Comparison of ENCODE assay signal across 8 cellular contexts in the genomic region with DNA sequence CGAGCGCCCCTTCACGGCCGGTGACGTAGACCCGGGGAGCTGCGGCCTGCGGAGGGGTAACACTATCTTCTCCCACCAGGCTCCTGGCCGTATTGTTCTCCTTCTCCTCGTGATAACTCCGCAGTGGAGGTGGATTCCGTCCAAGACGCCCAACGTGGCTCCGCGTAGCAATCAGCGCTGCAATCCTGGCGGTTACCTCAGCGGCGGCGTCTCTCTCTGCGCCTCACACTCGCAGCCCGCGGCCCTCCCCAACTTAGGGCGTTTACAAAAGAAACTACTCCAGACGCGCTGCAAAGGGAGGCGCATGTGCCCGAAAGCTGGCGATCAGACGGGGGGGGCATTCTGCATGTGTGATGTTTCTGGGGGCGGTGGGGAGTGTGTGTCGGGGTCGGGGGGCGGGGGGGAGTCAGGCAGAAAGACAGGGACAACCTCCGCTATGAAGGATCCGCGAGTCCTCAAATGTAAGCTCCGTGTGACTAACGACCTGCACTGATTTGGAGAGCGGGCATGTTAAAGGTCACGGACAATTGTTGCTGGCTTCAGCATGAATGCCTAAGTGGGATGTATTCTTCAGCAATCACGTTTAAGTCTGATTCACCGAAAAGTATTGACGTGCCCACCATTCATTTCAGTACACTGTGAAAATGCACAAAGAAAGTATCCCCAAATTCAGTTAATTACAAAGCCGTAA. TPM values are rescaled to one million over a fixed set of nuclear protein-coding genes. Genes with fewer than 3 reads are reported as not detected.
A peak's percentile ranks its signal among the peaks of the same experiment; 100 is the strongest.
DNase-seq lines count a peak whose midpoint lies in the region; ATAC-seq and TF ChIP-seq lines count a peak whose summit lies in the region.

No MANE protein-coding gene starts in this region.

- no peaks in the 10 kb centered on the region for H3K79me2 ChIP-seq in SK-N-SH (ENCODE audit: insufficient read depth)

- H3K4me3 ChIP-seq in SK-N-SH (ENCODE audit: low read depth in 2 of 2, low read length in 1 of 2), result peak overlapping the region in 1 of 2 experiments; percentile 62; a peak in 2 of 4 replicates
- peak overlapping the region; percentile 69 for H3K4me3 ChIP-seq in brain microvascular endothelial cell (ENCODE audit: low read depth, low read length)

- no peaks in the 10 kb centered on the region for H3K36me3 ChIP-seq in SK-N-SH (replicated peaks in 1 of 2; ENCODE audit: control insufficient read depth in 1 of 2, insufficient read depth in 2 of 2, low read length in 1 of 2)
- no peaks in the 10 kb centered on the region for H3K36me3 ChIP-seq in brain microvascular endothelial cell (replicated peaks)

- in situ Hi-C loops in brain microvascular endothelial cell (cut with HindIII; ENCODE audit: low pct_ligation_motif_present, low sequenced_read_pairs), result no loop called here

- TF ChIP-seq EP300 in SK-N-SH (IDR thresholded peaks at IDR 0.05; ENCODE audit: borderline replicate concordance in 1 of 2, low read depth in 1 of 2, low read length in 1 of 2), result no peak

- no peak overlapping the region for H2AFZ ChIP-seq in SK-N-SH (ENCODE audit: low read depth)

- peak overlapping the region in 1 of 2 experiments; percentile 67; a peak in 1 of 4 replicates for H3K27ac ChIP-seq in SK-N-SH (ENCODE audit: low read depth in 2 of 2, low read length in 1 of 2)
- H3K27ac ChIP-seq in brain microvascular endothelial cell, result no peak overlapping the region

- no peaks in the 10 kb centered on the region for H4K20me1 ChIP-seq in SK-N-SH (ENCODE audit: insufficient read depth)

- no peak overlapping the region for H3K9ac ChIP-seq in SK-N-SH

- ATAC-seq in SK-N-SH treated with all-trans-retinoic acid at 6 μM for 48 hours, result no peak
- ATAC-seq in HG02678 (IDR thresholded peaks at IDR 0.05; ENCODE audit: unreplicated experiment), result no peak
- ATAC-seq in HG03025 (IDR thresholded peaks at IDR 0.05; ENCODE audit: low FRiP score, unreplicated experiment), result no peak

- H3K9me2 ChIP-seq in SK-N-SH, result no peaks in the 10 kb centered on the region

- H3K9me3 ChIP-seq in SK-N-SH, result no peaks in the 10 kb centered on the region

- WGBS in SK-N-SH (ENCODE audit: low lambda C conversion rate), result 56% methylated on average over 19 of the region's 47 CpGs

- peaks cover 16% of the 10 kb centered on the region for H3F3A ChIP-seq in SK-N-SH (replicated peaks; ENCODE audit: insufficient read depth)

- CTCF ChIA-PET in SK-N-SH (lab: Yijun Ruan, JAX), result interaction anchor here (1.5 kb wide), 1 partner anchor 33 kb away, joined by 3 read pairs; no protein-coding TSS in a partner anchor

- DNase-seq in SK-N-SH, result peak; percentile 67
- DNase-seq in SHP77 treated with DMSO at 0.1 percent for 48 hours (lab: John Stamatoyannopoulos, UW), result peak; percentile 53
- DNase-seq in brain microvascular endothelial cell, result peak; percentile 48
- peak; percentile 52 for DNase-seq in kidney tubule cell (ENCODE audit: low spot score)
- peak; percentile 46 for DNase-seq in stimulated activated CD4-positive, alpha-beta T cell treated with anti-CD3 and anti-CD28 coated beads, Interleukin-4, amount 100 ng/mL, for 1 hour

- peaks cover 0 to 11% of the 10 kb centered on the region in 2 experiments; a peak in 1 of 4 replicates for H3K4me1 ChIP-seq in SK-N-SH (ENCODE audit: control insufficient read depth in 1 of 2, insufficient read depth in 2 of 2, low read depth in 1 of 2, low read length in 1 of 2)

- POLR2A ChIA-PET in SK-N-SH (lab: Yijun Ruan, JAX), result no interaction called here

- TF ChIP-seq RAD21 in SK-N-SH (IDR thresholded peaks at IDR 0.05; ENCODE audit: low read length), result no peak

- no peak for TF ChIP-seq CTCF in SK-N-SH (IDR thresholded peaks at IDR 0.05)
- TF ChIP-seq CTCF in brain microvascular endothelial cell (IDR thresholded peaks at IDR 0.05; ENCODE audit: low read depth, low read length, missing control alignments), result no peak

- H3K27me3 ChIP-seq in SK-N-SH (ENCODE audit: insufficient read depth), result no peaks in the 10 kb centered on the region; the same call in 1 of the 2 replicates
- H3K27me3 ChIP-seq in brain microvascular endothelial cell (replicated peaks), result no peaks in the 10 kb centered on the region

- no peak overlapping the region for H3K4me2 ChIP-seq in SK-N-SH

TF ChIP-seq in SK-N-SH, 30 proteins besides CTCF, POLR2A, EP300 and RAD21:
- TF ChIP-seq MXI1 (IDR thresholded peaks at IDR 0.05; ENCODE audit: low read depth, low read length) (no peak), RCOR1 (IDR thresholded peaks at IDR 0.05; ENCODE audit: low read length) (no peak), MEF2A (IDR thresholded peaks at IDR 0.05; ENCODE audit: borderline replicate concordance, low read depth) (no peak), YY1 (IDR thresholded peaks at IDR 0.05; ENCODE audit: low read depth) (no peak)
- TF ChIP-seq, protein P1, sequence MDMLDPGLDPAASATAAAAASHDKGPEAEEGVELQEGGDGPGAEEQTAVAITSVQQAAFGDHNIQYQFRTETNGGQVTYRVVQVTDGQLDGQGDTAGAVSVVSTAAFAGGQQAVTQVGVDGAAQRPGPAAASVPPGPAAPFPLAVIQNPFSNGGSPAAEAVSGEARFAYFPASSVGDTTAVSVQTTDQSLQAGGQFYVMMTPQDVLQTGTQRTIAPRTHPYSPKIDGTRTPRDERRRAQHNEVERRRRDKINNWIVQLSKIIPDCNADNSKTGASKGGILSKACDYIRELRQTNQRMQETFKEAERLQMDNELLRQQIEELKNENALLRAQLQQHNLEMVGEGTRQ (IDR thresholded peaks at IDR 0.05; ENCODE audit: borderline replicate concordance, low read depth, low read length), result no peak
- TF ChIP-seq, protein P2, sequence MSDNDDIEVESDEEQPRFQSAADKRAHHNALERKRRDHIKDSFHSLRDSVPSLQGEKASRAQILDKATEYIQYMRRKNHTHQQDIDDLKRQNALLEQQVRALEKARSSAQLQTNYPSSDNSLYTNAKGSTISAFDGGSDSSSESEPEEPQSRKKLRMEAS (IDR thresholded peaks at IDR 0.05; ENCODE audit: low read depth), result no peak

TF ChIP-seq in SK-N-SH treated with all-trans-retinoic acid at 6 μM for 48 hours, 23 proteins besides CTCF, POLR2A, EP300 and RAD21:
- TF ChIP-seq, protein P3, sequence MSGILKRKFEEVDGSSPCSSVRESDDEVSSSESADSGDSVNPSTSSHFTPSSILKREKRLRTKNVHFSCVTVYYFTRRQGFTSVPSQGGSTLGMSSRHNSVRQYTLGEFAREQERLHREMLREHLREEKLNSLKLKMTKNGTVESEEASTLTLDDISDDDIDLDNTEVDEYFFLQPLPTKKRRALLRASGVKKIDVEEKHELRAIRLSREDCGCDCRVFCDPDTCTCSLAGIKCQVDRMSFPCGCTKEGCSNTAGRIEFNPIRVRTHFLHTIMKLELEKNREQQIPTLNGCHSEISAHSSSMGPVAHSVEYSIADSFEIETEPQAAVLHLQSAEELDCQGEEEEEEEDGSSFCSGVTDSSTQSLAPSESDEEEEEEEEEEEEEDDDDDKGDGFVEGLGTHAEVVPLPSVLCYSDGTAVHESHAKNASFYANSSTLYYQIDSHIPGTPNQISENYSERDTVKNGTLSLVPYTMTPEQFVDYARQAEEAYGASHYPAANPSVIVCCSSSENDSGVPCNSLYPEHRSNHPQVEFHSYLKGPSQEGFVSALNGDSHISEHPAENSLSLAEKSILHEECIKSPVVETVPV (CRISPR knock-in tag; IDR thresholded peaks at IDR 0.05), result no peak
- TF ChIP-seq BACH2 (CRISPR knock-in tag; IDR thresholded peaks at IDR 0.05; ENCODE audit: borderline replicate concordance), result no peak
- no peak for TF ChIP-seq ZNF70 (CRISPR knock-in tag; IDR thresholded peaks at IDR 0.05)
- no peak for TF ChIP-seq ZNF565 (CRISPR knock-in tag; conservative IDR thresholded peaks at IDR 0.05; ENCODE audit: low read depth)
- no peak for TF ChIP-seq CSDC2 (CRISPR knock-in tag; IDR thresholded peaks at IDR 0.05)
- no peak for TF ChIP-seq SNAI2 (CRISPR knock-in tag; IDR thresholded peaks at IDR 0.05)
- no peak for TF ChIP-seq ZFP3 (CRISPR knock-in tag; IDR thresholded peaks at IDR 0.05)
- no peak for TF ChIP-seq ARNTL (CRISPR knock-in tag; IDR thresholded peaks at IDR 0.05; ENCODE audit: borderline replicate concordance, low read depth)
- no peak for TF ChIP-seq ESRRG (CRISPR knock-in tag; IDR thresholded peaks at IDR 0.05)
- TF ChIP-seq OSR1 (CRISPR knock-in tag; IDR thresholded peaks at IDR 0.05), result no peak
- no peak for TF ChIP-seq TCF4 (CRISPR knock-in tag; IDR thresholded peaks at IDR 0.05; ENCODE audit: borderline replicate concordance)
- no peak for TF ChIP-seq ZFP30 (CRISPR knock-in tag; IDR thresholded peaks at IDR 0.05)
- TF ChIP-seq ISL1 (CRISPR knock-in tag; IDR thresholded peaks at IDR 0.05), result no peak
- TF ChIP-seq TOX (CRISPR knock-in tag; IDR thresholded peaks at IDR 0.05; ENCODE audit: borderline replicate concordance), result no peak
- TF ChIP-seq POU6F1 (CRISPR knock-in tag; IDR thresholded peaks at IDR 0.05; ENCODE audit: borderline replicate concordance, low read depth), result no peak

RNA-seq across cellular contexts. Expression of gene ZNF516, which starts 1.3 kb away (rescaled TPM):
- 3.4 and 4.4 TPM in 2 replicates for polyA plus RNA-seq in SK-N-SH (2012; rRNA removed)
- 2.8 and 2.9 TPM in 2 replicates for polyA plus RNA-seq in SK-N-SH (2012; cell fraction: cytosol; rRNA removed)
- 10.3 and 10.8 TPM in 2 replicates for polyA plus RNA-seq in SK-N-SH (2012; cell fraction: nucleus; rRNA removed)
